In genomic region chr22:21938071-21938822, GRCh38 we compare ENCODE assay signal across 8 cellular contexts. TPM values are rescaled to one million over a fixed set of nuclear protein-coding genes. Genes with fewer than 3 reads are reported as not detected.
DNase-seq lines count a peak whose midpoint lies in the region; ATAC-seq and TF ChIP-seq lines count a peak whose summit lies in the region.

No MANE protein-coding gene starts in this region.

- peak overlapping the region; percentile 97 to 99 (median 98) for H3K27ac Mint-ChIP-seq in brain

- H3K27ac ChIP-seq in iPS-18a (ENCODE audit: low read length): no peak overlapping the region

- H3K27me3 ChIP-seq in iPS-18a (ENCODE audit: control insufficient read depth, insufficient read depth, low read length): no peaks in the 10 kb centered on the region

- ATAC-seq in HG03025 (IDR thresholded peaks at IDR 0.05; ENCODE audit: low FRiP score, unreplicated experiment): peak; percentile 80
- ATAC-seq in GM21528 (IDR thresholded peaks at IDR 0.05; ENCODE audit: low FRiP score, unreplicated experiment): no peak

- H3K4me1 ChIP-seq in iPS-18a (ENCODE audit: control insufficient read depth, low read depth, low read length): peaks cover 3% of the 10 kb centered on the region

- peak overlapping the region; percentile 82 for H3K9ac ChIP-seq in iPS-18a (ENCODE audit: low read length)

- H3K4me3 ChIP-seq in iPS-18a (ENCODE audit: low read length): peak overlapping the region; percentile 74
- H3K4me3 ChIP-seq in skeletal muscle cell (ENCODE audit: low read depth, low read length): peak overlapping the region; percentile 52

- DNase-seq in GM13976 (ENCODE audit: low spot score): peak; percentile 96
- DNase-seq in NCI-H2107 (lab: John Stamatoyannopoulos, UW): peak; percentile 78
- peak; percentile 97 for DNase-seq in UCSD-AML1 (lab: John Stamatoyannopoulos, UW; ENCODE audit: unreplicated experiment)
- DNase-seq in skeletal muscle cell (ENCODE audit: low read depth): peak; percentile 77

- H3K9me3 Mint-ChIP-seq in brain: no peaks in the 10 kb centered on the region

- TF ChIP-seq CTCF in GM13976 (IDR thresholded peaks at IDR 0.05; ENCODE audit: borderline replicate concordance, control extremely low read depth, extremely low read depth, insufficient read depth, missing control alignments): peak; percentile 99
- TF ChIP-seq CTCF in brain (conservative IDR thresholded peaks at IDR 0.05): peak; percentile 92 to 96

- peaks cover 3% of the 10 kb centered on the region for H3K27me3 Mint-ChIP-seq in brain

- peaks cover 36% of the 10 kb centered on the region for H3K36me3 Mint-ChIP-seq in brain

- H3K4me1 Mint-ChIP-seq in brain: peaks cover 55% of the 10 kb centered on the region

- in situ Hi-C loops in GM13976 (cut with MboI; ENCODE audit: low sequenced_read_pairs, unreplicated experiment): loop anchor here (10.0 kb wide), 1 partner anchor 63 kb away; no protein-coding TSS in a partner anchor

- no peaks in the 10 kb centered on the region for H3K36me3 ChIP-seq in iPS-18a (ENCODE audit: control insufficient read depth, low read depth, low read length)

- H3K9me3 ChIP-seq in iPS-18a (ENCODE audit: control insufficient read depth, low read depth, low read length): no peaks in the 10 kb centered on the region

- H3K4me3 Mint-ChIP-seq in brain: peak overlapping the region; percentile 86 to 90 (median 87)

RNA-seq across cellular contexts. Expression of gene PPM1F, which starts 14.4 kb away (rescaled TPM):
- 9.3 TPM for polyA plus RNA-seq in brain (ENCODE audit: insufficient read depth, low read depth, low replicate concordance)

RNA-seq across cellular contexts. Expression of gene TOP3B, which starts 44.3 kb away (rescaled TPM):
- polyA plus RNA-seq in brain (ENCODE audit: insufficient read depth, low read depth, low replicate concordance): 9.0 TPM
